Comparison of ENCODE assay signal across 11 cellular contexts in genomic region chr2:100978582-100979051, GRCh38. TPM values are rescaled to one million over a fixed set of nuclear protein-coding genes. Genes with fewer than 3 reads are reported as not detected.
A peak's percentile ranks its signal among the peaks of the same experiment; 100 is the strongest.
DNase-seq lines count a peak whose midpoint lies in the region; ATAC-seq and TF ChIP-seq lines count a peak whose summit lies in the region.
"Had no signal": no experiment of that assay in that cellular context is flagged by ENCODE, and none has a peak within 500 bp of the region (broad histone marks: within the 10 kb centered on the region; RNA-seq: fewer than 3 reads in every experiment).

No MANE protein-coding gene starts in this region.

- no peak overlapping the region for H3K27ac Mint-ChIP-seq in activated B cell treated with CpG ODN at 0.5 μM for 24 hours
- H3K27ac Mint-ChIP-seq in activated T-helper 2 cell treated with anti-CD3 and anti-CD28 coated beads, Interferon-gamma antibody, Interleukin-2, Interleukin-4, amounts not matched to agents 10 μg/mL and 5 μg/mL and 100 μg/mL, durations not matched to agents 14 hours and 24 hours and 36 hours = no peak overlapping the region

- WGBS in upper lobe of left lung, 2 donors = 64 to 70% methylated on average over 12 to 13 of the region's 13 CpGs

- H3K36me3 ChIP-seq in vagina (peaks cover 0 to 5% of the 10 kb centered on the region in 2 donors), upper lobe of left lung (peaks cover 0 to 18% (median 5%) of the 10 kb centered on the region in 4 donors)

- no peak overlapping the region for H3K4me3 ChIP-seq in GM12865 (ENCODE audit: low read depth, low read length)
- H3K4me3 ChIP-seq in fibroblast of pulmonary artery (replicated peaks; ENCODE audit: low read depth, low read length) = no peak overlapping the region
- H3K4me3 ChIP-seq in vagina = no peak overlapping the region
- no peak overlapping the region for H3K4me3 ChIP-seq in upper lobe of left lung
- H3K4me3 ChIP-seq: heart left ventricle, skin epidermis had no signal

- H3K4me1 ChIP-seq in vagina (no peaks in the 10 kb centered on the region), upper lobe of left lung (no peaks in the 10 kb centered on the region)

- no peak for ATAC-seq in activated B cell treated with CpG ODN at 0.5 μM for 24 hours (ENCODE audit: low read depth)
- no peak for ATAC-seq in sciatic nerve
- ATAC-seq in upper lobe of left lung (ENCODE audit: low FRiP score in 2 of 2) = no peak

- TF ChIP-seq CTCF in GM12865 (IDR thresholded peaks at IDR 0.05; ENCODE audit: insufficient read depth, low read depth, low read length, missing control alignments) (no peak), activated B cell treated with CpG ODN at 0.5 μM for 24 hours (IDR thresholded peaks at IDR 0.05) (no peak), fibroblast of pulmonary artery (IDR thresholded peaks at IDR 0.05; ENCODE audit: low read length, missing control alignments) (no peak), vagina (IDR thresholded peaks at IDR 0.05) (no peak), upper lobe of left lung (IDR thresholded peaks at IDR 0.05) (no peak)

- CTCF ChIA-PET in activated B cell treated with CpG ODN at 0.5 μM for 24 hours (lab: Charles Lee) = no interaction called here

- H3K36me3 Mint-ChIP-seq in activated B cell treated with CpG ODN at 0.5 μM for 24 hours (ENCODE audit: low read depth) = no peaks in the 10 kb centered on the region
- H3K36me3 Mint-ChIP-seq in activated T-helper 2 cell treated with anti-CD3 and anti-CD28 coated beads, Interferon-gamma antibody, Interleukin-2, Interleukin-4, amounts not matched to agents 10 μg/mL and 5 μg/mL and 100 μg/mL, durations not matched to agents 14 hours and 24 hours and 36 hours (ENCODE audit: low read depth) = no peaks in the 10 kb centered on the region

- peak; percentile 26 for DNase-seq in GM12865 (ENCODE audit: low read depth)
- DNase-seq in activated B cell treated with CpG ODN at 0.5 μM for 24 hours = no peak
- peak; percentile 38 for DNase-seq in fibroblast of pulmonary artery (ENCODE audit: low read depth)
- DNase-seq in sciatic nerve (ENCODE audit: low spot score) = peak; percentile 45
- no peak for DNase-seq in vagina (ENCODE audit: extremely low spot score in 2 of 2)
- no peak for DNase-seq in activated T-helper 2 cell treated with anti-CD3 and anti-CD28 coated beads, Interferon-gamma antibody, Interleukin-2, Interleukin-4, amounts not matched to agents 10 μg/mL and 5 μg/mL and 100 μg/mL, durations not matched to agents 14 hours and 24 hours and 36 hours (ENCODE audit: low spot score)
- no peak for DNase-seq in DMS153 (lab: John Stamatoyannopoulos, UW)
- no peak for DNase-seq in upper lobe of left lung
- DNase-seq: heart left ventricle, mesendoderm had no signal

- peaks cover 9% of the 10 kb centered on the region for H3K27me3 Mint-ChIP-seq in activated B cell treated with CpG ODN at 0.5 μM for 24 hours
- H3K27me3 Mint-ChIP-seq in activated T-helper 2 cell treated with anti-CD3 and anti-CD28 coated beads, Interferon-gamma antibody, Interleukin-2, Interleukin-4, amounts not matched to agents 10 μg/mL and 5 μg/mL and 100 μg/mL, durations not matched to agents 14 hours and 24 hours and 36 hours (ENCODE audit: low read depth) = no peaks in the 10 kb centered on the region

- H3K27me3 ChIP-seq in vagina (no peaks in the 10 kb centered on the region), upper lobe of left lung (no peaks in the 10 kb centered on the region)
- H3K27me3 ChIP-seq: heart left ventricle had no signal

- H3K27ac ChIP-seq in vagina = no peak overlapping the region
- no peak overlapping the region for H3K27ac ChIP-seq in upper lobe of left lung
- H3K27ac ChIP-seq: skin epidermis had no signal

- peak overlapping the region; percentile 35 for H3K4me3 Mint-ChIP-seq in activated B cell treated with CpG ODN at 0.5 μM for 24 hours
- H3K4me3 Mint-ChIP-seq in activated T-helper 2 cell treated with anti-CD3 and anti-CD28 coated beads, Interferon-gamma antibody, Interleukin-2, Interleukin-4, amounts not matched to agents 10 μg/mL and 5 μg/mL and 100 μg/mL, durations not matched to agents 14 hours and 24 hours and 36 hours (ENCODE audit: low read depth) = no peak overlapping the region

- TF ChIP-seq POLR2A in vagina (IDR thresholded peaks at IDR 0.05) (no peak), upper lobe of left lung (IDR thresholded peaks at IDR 0.05) (no peak)

- peaks cover 26% of the 10 kb centered on the region for H3K4me1 Mint-ChIP-seq in activated B cell treated with CpG ODN at 0.5 μM for 24 hours
- H3K4me1 Mint-ChIP-seq in activated T-helper 2 cell treated with anti-CD3 and anti-CD28 coated beads, Interferon-gamma antibody, Interleukin-2, Interleukin-4, amounts not matched to agents 10 μg/mL and 5 μg/mL and 100 μg/mL, durations not matched to agents 14 hours and 24 hours and 36 hours (ENCODE audit: low read depth) = no peaks in the 10 kb centered on the region

- TF ChIP-seq EP300 in upper lobe of left lung (IDR thresholded peaks at IDR 0.05) = no peak

- intact Hi-C loops in activated B cell treated with CpG ODN at 0.5 μM for 24 hours (cut with micrococcal nuclease) = no loop called here
- intact Hi-C loops in sciatic nerve (cut with DNase I) = loop anchor here (10.0 kb wide), 1 partner anchor 554 kb away; no protein-coding TSS in a partner anchor
- intact Hi-C loops in vagina (cut with DNase I) = no loop called here
- intact Hi-C loops in activated T-helper 2 cell treated with anti-CD3 and anti-CD28 coated beads, Interferon-gamma antibody, Interleukin-2, Interleukin-4, amounts not matched to agents 10 μg/mL and 5 μg/mL and 100 μg/mL, durations not matched to agents 14 hours and 24 hours and 36 hours (cut with micrococcal nuclease) = no loop called here

- POLR2A ChIA-PET in activated B cell treated with CpG ODN at 0.5 μM for 24 hours (lab: Charles Lee) = interaction anchor here (0.7 kb wide), 1 partner anchor 23 kb away, joined by 3 read pairs; no protein-coding TSS in a partner anchor

- H3K9me3 Mint-ChIP-seq in activated B cell treated with CpG ODN at 0.5 μM for 24 hours = no peaks in the 10 kb centered on the region
- no peaks in the 10 kb centered on the region for H3K9me3 Mint-ChIP-seq in activated T-helper 2 cell treated with anti-CD3 and anti-CD28 coated beads, Interferon-gamma antibody, Interleukin-2, Interleukin-4, amounts not matched to agents 10 μg/mL and 5 μg/mL and 100 μg/mL, durations not matched to agents 14 hours and 24 hours and 36 hours

- H3K9me3 ChIP-seq in vagina (no peaks in the 10 kb centered on the region), upper lobe of left lung (no peaks in the 10 kb centered on the region)
- H3K9me3 ChIP-seq: heart left ventricle had no signal

RNA-seq across cellular contexts. Expression of gene RPL31, which starts 23.5 kb away (rescaled TPM):
- 1,828 and 2,370 TPM in 2 replicates for total RNA-seq in activated B cell treated with CpG ODN at 0.5 μM for 24 hours
- 1,183 TPM for total RNA-seq in sciatic nerve
- 1,122 TPM for total RNA-seq in vagina
- 1,195 and 1,243 TPM in 2 replicates for total RNA-seq in activated T-helper 2 cell treated with anti-CD3 and anti-CD28 coated beads, Interferon-gamma antibody, Interleukin-2, Interleukin-4, amounts not matched to agents 10 μg/mL and 5 μg/mL and 100 μg/mL, durations not matched to agents 14 hours and 24 hours and 36 hours
- 1,000 to 10,000 TPM in 4 of 6 donors, 100 to 1,000 TPM in 2; 422 to 1,166 (median 1,010) TPM for total RNA-seq in upper lobe of left lung

Comparison
In these comparisons a context has a peak if more than half of its experiments do, and no peak if none do; other contexts are left out.
1. DNase-seq: peak in GM12865 (single experiment), fibroblast of pulmonary artery (single experiment) and sciatic nerve (single experiment); none in activated B cell treated with CpG ODN at 0.5 μM for 24 hours (single experiment), vagina (0 of 2), activated T-helper 2 cell treated with anti-CD3 and anti-CD28 coated beads, Interferon-gamma antibody, Interleukin-2, Interleukin-4, amounts not matched to agents 10 μg/mL and 5 μg/mL and 100 μg/mL, durations not matched to agents 14 hours and 24 hours and 36 hours (single experiment), DMS153 (single experiment) and upper lobe of left lung (0 of 2).